8 cellular contexts compared by ENCODE assay signal in genomic region chr16:66933776-66934137, GRCh38. TPM values are rescaled to one million over a fixed set of nuclear protein-coding genes. Genes with fewer than 3 reads are reported as not detected.
DNase-seq lines count a peak whose midpoint lies in the region; ATAC-seq and TF ChIP-seq lines count a peak whose summit lies in the region.

No MANE protein-coding gene starts in this region.

- CTCF ChIA-PET in naive thymus-derived CD4-positive, alpha-beta T cell (lab: Charles Lee): interaction anchor here (0.9 kb wide), 1 partner anchor 14 kb away, joined by 3 read pairs; no protein-coding TSS in a partner anchor

- H3K4me3 ChIP-seq in heart left ventricle (peak overlapping the region; percentile 67 to 100 (median 95)), thymus (ENCODE audit: low read length) (peak overlapping the region; percentile 87)
- H3K4me3 ChIP-seq in naive thymus-derived CD4-positive, alpha-beta T cell (ENCODE audit: low read length): peak overlapping the region; percentile 96

- H3K9me3 ChIP-seq in heart left ventricle (no peaks in the 10 kb centered on the region), thymus (ENCODE audit: control insufficient read depth) (no peaks in the 10 kb centered on the region)
- no peaks in the 10 kb centered on the region for H3K9me3 ChIP-seq in naive thymus-derived CD4-positive, alpha-beta T cell (ENCODE audit: control insufficient read depth in 2 of 3, low read length in 3 of 3)

- WGBS in heart left ventricle, 4 donors: 3 to 5% (median 4%) methylated on average over 12 of the region's 12 CpGs
- 4% methylated on average over 12 of the region's 12 CpGs for WGBS in thymus

- H3K4me1 ChIP-seq in heart left ventricle (peaks cover 4 to 62% (median 37%) of the 10 kb centered on the region in 12 donors), thymus (ENCODE audit: control insufficient read depth, insufficient read depth, low read length) (peaks cover 16% of the 10 kb centered on the region)
- H3K4me1 ChIP-seq in naive thymus-derived CD4-positive, alpha-beta T cell (ENCODE audit: control insufficient read depth in 2 of 2, insufficient read depth in 2 of 2, low read length in 2 of 2): peaks cover 24 to 35% of the 10 kb centered on the region in 2 donors

- ATAC-seq in heart left ventricle: no peak
- no peak for ATAC-seq in Right ventricle myocardium superior (ENCODE audit: poor library complexity)
- no peak for ATAC-seq in naive thymus-derived CD4-positive, alpha-beta T cell

- H3K27ac Mint-ChIP-seq in naive thymus-derived CD4-positive, alpha-beta T cell: peak overlapping the region; percentile 96 to 99 (median 98)

- intact Hi-C loops in heart left ventricle (cut with DNase I): loop anchor here in 1 of 10 donors (5.0 kb wide), 1 partner anchor 36 kb away; no protein-coding TSS in a partner anchor
- intact Hi-C loops in Right ventricle myocardium superior (cut with DNase I): no loop called here
- intact Hi-C loops in naive thymus-derived CD4-positive, alpha-beta T cell (cut with micrococcal nuclease): loop anchor here (1.0 to 10.0 kb wide), 10 partner anchors 14 to 1911 kb away; partner anchors contain the start of genes PDP2 (in 2 of the 2), ATP6V0D1 (in 1 of the 2), CKLF (in 1 of the 2) and DYNC1LI2 (in 1 of the 2)

- no peak for TF ChIP-seq CTCF in heart left ventricle (IDR thresholded peaks at IDR 0.05)

- DNase-seq in heart left ventricle: no peak
- no peak for DNase-seq in Right ventricle myocardium superior
- DNase-seq in RKO (ENCODE audit: low spot score): peak; percentile 75
- DNase-seq in caudate nucleus (lab: John Stamatoyannopoulos, UW): peak in 11 of 61 donors; percentile 47 to 83 (median 61)
- DNase-seq in naive thymus-derived CD4-positive, alpha-beta T cell: no peak
- DNase-seq in NOMO-1 treated with DMSO at 0.1 percent for 48 hours (lab: John Stamatoyannopoulos, UW; ENCODE audit: unreplicated experiment): no peak
- no peak for DNase-seq in GF-D8 (lab: John Stamatoyannopoulos, UW)

- H3K27ac ChIP-seq in heart left ventricle (peak overlapping the region; percentile 82 to 99 (median 96)), caudate nucleus (ENCODE audit: low read depth, low read length) (peak overlapping the region; percentile 93), thymus (ENCODE audit: low read depth) (peak overlapping the region; percentile 95)
- peak overlapping the region; percentile 97 for H3K27ac ChIP-seq in naive thymus-derived CD4-positive, alpha-beta T cell (ENCODE audit: low read depth, low read length)

- H3K4me3 Mint-ChIP-seq in naive thymus-derived CD4-positive, alpha-beta T cell: peak overlapping the region; percentile 91 to 99 (median 98)

- H3K4me1 Mint-ChIP-seq in naive thymus-derived CD4-positive, alpha-beta T cell: peaks cover 38 to 63% (median 58%) of the 10 kb centered on the region in 7 donors

- TF ChIP-seq POLR2A in heart left ventricle (IDR thresholded peaks at IDR 0.05): no peak

- H3K36me3 ChIP-seq in heart left ventricle (peaks cover 0 to 40% (median 24%) of the 10 kb centered on the region in 9 donors), thymus (ENCODE audit: control insufficient read depth, insufficient read depth) (peaks cover 12% of the 10 kb centered on the region)
- peaks cover 0 to 27% (median 0%) of the 10 kb centered on the region in 3 experiments for H3K36me3 ChIP-seq in naive thymus-derived CD4-positive, alpha-beta T cell (ENCODE audit: control insufficient read depth in 2 of 3, insufficient read depth in 3 of 3, low read length in 3 of 3)

- peaks cover 0 to 22% (median 6%) of the 10 kb centered on the region in 5 donors for H3K36me3 Mint-ChIP-seq in naive thymus-derived CD4-positive, alpha-beta T cell

- H3K27me3 ChIP-seq in heart left ventricle (no peaks in the 10 kb centered on the region), thymus (ENCODE audit: control insufficient read depth, insufficient read depth) (no peaks in the 10 kb centered on the region)
- no peaks in the 10 kb centered on the region for H3K27me3 ChIP-seq in naive thymus-derived CD4-positive, alpha-beta T cell (ENCODE audit: control insufficient read depth in 2 of 2, insufficient read depth in 2 of 2, low read length in 2 of 2)

- H3K9me3 Mint-ChIP-seq in naive thymus-derived CD4-positive, alpha-beta T cell: peaks cover 0 to 8% (median 0%) of the 10 kb centered on the region in 11 donors

- H3K27me3 Mint-ChIP-seq in naive thymus-derived CD4-positive, alpha-beta T cell: no peaks in the 10 kb centered on the region

- POLR2A ChIA-PET in naive thymus-derived CD4-positive, alpha-beta T cell (lab: Charles Lee): interaction anchor here (0.8 to 2.4 kb wide), 5 partner anchors 36 to 294 kb away, joined by 3 to 7 read pairs (median 3); partner anchors contain the start of gene NAE1

RNA-seq across cellular contexts. Expression of gene CIAO2B, which starts 0.4 kb away (rescaled TPM):
- total RNA-seq in heart left ventricle (100 to 1,000 TPM; 103 to 188 (median 110) TPM), Right ventricle myocardium superior (103 TPM)
- polyA plus RNA-seq in heart left ventricle (100 to 1,000 TPM; 265 to 669 TPM), thymus (141 TPM)
- total RNA-seq in naive thymus-derived CD4-positive, alpha-beta T cell: 100 to 1,000 TPM in 1 of 5 experiments, 10 to 100 TPM in 4; 47.0 to 116 (median 58.5) TPM
- 10 to 100 TPM; 89.0 to 93.4 TPM for polyA plus RNA-seq in naive thymus-derived CD4-positive, alpha-beta T cell

RNA-seq across cellular contexts. Expression of gene CES2, which starts 1.6 kb away (rescaled TPM):
- 100 to 1,000 TPM in 4 of 9 donors, 10 to 100 TPM in 5; 56.0 to 157 (median 78.8) TPM for total RNA-seq in heart left ventricle
- 100 to 1,000 TPM in 1 of 2 donors, 10 to 100 TPM in 1; 40.9 to 125 TPM for polyA plus RNA-seq in heart left ventricle
- total RNA-seq in Right ventricle myocardium superior: 114 TPM
- total RNA-seq in naive thymus-derived CD4-positive, alpha-beta T cell: 10 to 100 TPM; 40.5 to 64.7 (median 55.3) TPM
- polyA plus RNA-seq in naive thymus-derived CD4-positive, alpha-beta T cell: 10 to 100 TPM; 29.2 to 43.6 TPM
- 16.7 TPM for polyA plus RNA-seq in thymus

RNA-seq across cellular contexts. Expression of gene RRAD, which starts 8.4 kb away (rescaled TPM):
- total RNA-seq in heart left ventricle: 100 to 1,000 TPM in 7 of 9 donors, 10 to 100 TPM in 2; 57.5 to 298 (median 143) TPM
- polyA plus RNA-seq in heart left ventricle: 100 to 1,000 TPM; 152 to 277 TPM
- total RNA-seq in Right ventricle myocardium superior: 95.4 TPM
- total RNA-seq in naive thymus-derived CD4-positive, alpha-beta T cell: 1 to 10 TPM in 1 of 5 experiments, under 1 TPM in 4; 0.24 to 1.6 (median 0.88) TPM
- polyA plus RNA-seq in naive thymus-derived CD4-positive, alpha-beta T cell: not detected
- 13.3 TPM for polyA plus RNA-seq in thymus

RNA-seq across cellular contexts. Expression of gene CDH16, which starts 15.1 kb away (rescaled TPM):
- under 1 TPM in 4 of 9 donors, not detected in 5; 0.13 to 0.44 (median 0.17) TPM for total RNA-seq in heart left ventricle
- polyA plus RNA-seq in heart left ventricle: 1 to 10 TPM in 1 of 2 donors, under 1 TPM in 1; 0.08 to 1.6 TPM
- 0.13 TPM for total RNA-seq in Right ventricle myocardium superior
- not detected for total RNA-seq in naive thymus-derived CD4-positive, alpha-beta T cell
- not detected for polyA plus RNA-seq in naive thymus-derived CD4-positive, alpha-beta T cell
- polyA plus RNA-seq in thymus: 0.78 TPM

RNA-seq across cellular contexts. Expression of gene CES3, which starts 27.3 kb away (rescaled TPM):
- 1 to 10 TPM in 3 of 9 donors, under 1 TPM in 6; 0.51 to 1.7 (median 0.88) TPM for total RNA-seq in heart left ventricle
- polyA plus RNA-seq in heart left ventricle: 1 to 10 TPM in 1 of 2 donors, under 1 TPM in 1; 0.08 to 1.1 TPM
- 2.0 TPM for total RNA-seq in Right ventricle myocardium superior
- total RNA-seq in naive thymus-derived CD4-positive, alpha-beta T cell: 10 to 100 TPM in 1 of 5 experiments, under 1 TPM in 3, not detected in 1; 0.32 to 11.5 (median 0.77) TPM
- not detected for polyA plus RNA-seq in naive thymus-derived CD4-positive, alpha-beta T cell
- 0.32 TPM for polyA plus RNA-seq in thymus

Comparison
In these comparisons a context has a peak if more than half of its experiments do, and no peak if none do; other contexts are left out.
1. RNA of gene RRAD, which starts 8.4 kb away (total RNA-seq): 57.5 to 298 TPM in heart left ventricle and 95.4 TPM in Right ventricle myocardium superior (single experiment); 0.24 to 1.6 TPM in naive thymus-derived CD4-positive, alpha-beta T cell; every median in the first group is over 10 times any median in the second.
2. Peak in every context shown above with its lines, with median percentiles within 50 percentile points of each other: H3K27ac ChIP-seq and H3K4me3 ChIP-seq.